ENCODE assay signal across 1 cellular context in the genomic region with DNA sequence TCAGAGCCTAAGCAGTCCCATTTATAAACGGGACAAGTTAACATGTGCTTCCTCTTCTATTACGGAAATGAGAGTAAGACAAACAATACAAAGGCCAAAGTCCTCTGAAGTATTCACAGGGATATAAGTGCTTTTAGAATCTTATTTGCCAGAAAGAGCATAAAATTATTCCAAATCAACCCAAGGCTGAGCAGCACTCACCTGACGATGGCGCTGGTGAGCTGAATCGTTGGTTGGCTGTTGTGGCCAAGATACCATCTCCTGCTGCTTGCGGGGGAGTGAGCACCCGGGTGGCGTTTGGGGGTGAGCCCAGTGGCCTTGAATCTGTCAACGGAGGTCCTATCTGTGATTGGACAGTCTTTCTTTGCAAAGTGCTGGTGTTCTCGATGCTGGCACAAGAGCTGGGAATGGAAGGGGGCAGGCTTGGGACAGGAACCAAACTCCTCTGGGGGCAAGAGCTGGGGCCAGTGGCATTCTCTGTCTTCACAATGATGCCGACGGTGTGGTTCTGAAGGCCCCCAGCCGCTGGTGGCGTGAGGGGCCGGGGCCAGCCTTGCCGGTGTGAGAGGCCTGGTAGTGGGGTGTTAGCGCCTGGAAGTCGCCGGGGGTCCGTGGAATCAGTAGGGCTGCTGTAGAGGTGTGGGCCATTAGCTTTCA.
TF ChIP-seq lines count a peak whose summit lies in the region.

No MANE protein-coding gene starts in this region.

TF ChIP-seq in K562, 482 proteins besides CTCF, POLR2A, EP300 and RAD21 (continued from another document):
- TF ChIP-seq, protein P1, sequence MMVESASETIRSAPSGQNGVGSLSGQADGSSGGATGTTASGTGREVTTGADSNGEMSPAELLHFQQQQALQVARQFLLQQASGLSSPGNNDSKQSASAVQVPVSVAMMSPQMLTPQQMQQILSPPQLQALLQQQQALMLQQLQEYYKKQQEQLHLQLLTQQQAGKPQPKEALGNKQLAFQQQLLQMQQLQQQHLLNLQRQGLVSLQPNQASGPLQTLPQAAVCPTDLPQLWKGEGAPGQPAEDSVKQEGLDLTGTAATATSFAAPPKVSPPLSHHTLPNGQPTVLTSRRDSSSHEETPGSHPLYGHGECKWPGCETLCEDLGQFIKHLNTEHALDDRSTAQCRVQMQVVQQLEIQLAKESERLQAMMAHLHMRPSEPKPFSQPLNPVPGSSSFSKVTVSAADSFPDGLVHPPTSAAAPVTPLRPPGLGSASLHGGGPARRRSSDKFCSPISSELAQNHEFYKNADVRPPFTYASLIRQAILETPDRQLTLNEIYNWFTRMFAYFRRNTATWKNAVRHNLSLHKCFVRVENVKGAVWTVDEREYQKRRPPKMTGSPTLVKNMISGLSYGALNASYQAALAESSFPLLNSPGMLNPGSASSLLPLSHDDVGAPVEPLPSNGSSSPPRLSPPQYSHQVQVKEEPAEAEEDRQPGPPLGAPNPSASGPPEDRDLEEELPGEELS (CRISPR knock-in tag; IDR thresholded peaks at IDR 0.05; ENCODE audit: borderline replicate concordance), result no peak
- TF ChIP-seq ERF (CRISPR knock-in tag; IDR thresholded peaks at IDR 0.05), result no peak
- no peak for TF ChIP-seq KDM5B (IDR thresholded peaks at IDR 0.05; ENCODE audit: insufficient replicate concordance, low read depth, low read length)
- TF ChIP-seq CHD1 (IDR thresholded peaks at IDR 0.05; ENCODE audit: low read length), result no peak
- TF ChIP-seq C11orf30 (IDR thresholded peaks at IDR 0.05; ENCODE audit: low read depth), result no peak
- TF ChIP-seq CREM (IDR thresholded peaks at IDR 0.05; ENCODE audit: low read depth), result peak; percentile 79
- TF ChIP-seq NCOA2 (IDR thresholded peaks at IDR 0.05; ENCODE audit: partially characterized antibody in 2 of 2), result no peak
- no peak for TF ChIP-seq ILF3 (IDR thresholded peaks at IDR 0.05; ENCODE audit: borderline replicate concordance)
- peak; percentile 95 for TF ChIP-seq CXXC5 (CRISPR knock-in tag; IDR thresholded peaks at IDR 0.05)
- no peak for TF ChIP-seq NR4A1 (CRISPR knock-in tag; IDR thresholded peaks at IDR 0.05)
- TF ChIP-seq NR4A1 (tag; IDR thresholded peaks at IDR 0.05), result no peak
- TF ChIP-seq, protein P2, sequence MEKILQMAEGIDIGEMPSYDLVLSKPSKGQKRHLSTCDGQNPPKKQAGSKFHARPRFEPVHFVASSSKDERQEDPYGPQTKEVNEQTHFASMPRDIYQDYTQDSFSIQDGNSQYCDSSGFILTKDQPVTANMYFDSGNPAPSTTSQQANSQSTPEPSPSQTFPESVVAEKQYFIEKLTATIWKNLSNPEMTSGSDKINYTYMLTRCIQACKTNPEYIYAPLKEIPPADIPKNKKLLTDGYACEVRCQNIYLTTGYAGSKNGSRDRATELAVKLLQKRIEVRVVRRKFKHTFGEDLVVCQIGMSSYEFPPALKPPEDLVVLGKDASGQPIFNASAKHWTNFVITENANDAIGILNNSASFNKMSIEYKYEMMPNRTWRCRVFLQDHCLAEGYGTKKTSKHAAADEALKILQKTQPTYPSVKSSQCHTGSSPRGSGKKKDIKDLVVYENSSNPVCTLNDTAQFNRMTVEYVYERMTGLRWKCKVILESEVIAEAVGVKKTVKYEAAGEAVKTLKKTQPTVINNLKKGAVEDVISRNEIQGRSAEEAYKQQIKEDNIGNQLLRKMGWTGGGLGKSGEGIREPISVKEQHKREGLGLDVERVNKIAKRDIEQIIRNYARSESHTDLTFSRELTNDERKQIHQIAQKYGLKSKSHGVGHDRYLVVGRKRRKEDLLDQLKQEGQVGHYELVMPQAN (IDR thresholded peaks at IDR 0.05; ENCODE audit: borderline replicate concordance), result no peak; the same call in 1 of the 2 replicates
- TF ChIP-seq, protein P3, sequence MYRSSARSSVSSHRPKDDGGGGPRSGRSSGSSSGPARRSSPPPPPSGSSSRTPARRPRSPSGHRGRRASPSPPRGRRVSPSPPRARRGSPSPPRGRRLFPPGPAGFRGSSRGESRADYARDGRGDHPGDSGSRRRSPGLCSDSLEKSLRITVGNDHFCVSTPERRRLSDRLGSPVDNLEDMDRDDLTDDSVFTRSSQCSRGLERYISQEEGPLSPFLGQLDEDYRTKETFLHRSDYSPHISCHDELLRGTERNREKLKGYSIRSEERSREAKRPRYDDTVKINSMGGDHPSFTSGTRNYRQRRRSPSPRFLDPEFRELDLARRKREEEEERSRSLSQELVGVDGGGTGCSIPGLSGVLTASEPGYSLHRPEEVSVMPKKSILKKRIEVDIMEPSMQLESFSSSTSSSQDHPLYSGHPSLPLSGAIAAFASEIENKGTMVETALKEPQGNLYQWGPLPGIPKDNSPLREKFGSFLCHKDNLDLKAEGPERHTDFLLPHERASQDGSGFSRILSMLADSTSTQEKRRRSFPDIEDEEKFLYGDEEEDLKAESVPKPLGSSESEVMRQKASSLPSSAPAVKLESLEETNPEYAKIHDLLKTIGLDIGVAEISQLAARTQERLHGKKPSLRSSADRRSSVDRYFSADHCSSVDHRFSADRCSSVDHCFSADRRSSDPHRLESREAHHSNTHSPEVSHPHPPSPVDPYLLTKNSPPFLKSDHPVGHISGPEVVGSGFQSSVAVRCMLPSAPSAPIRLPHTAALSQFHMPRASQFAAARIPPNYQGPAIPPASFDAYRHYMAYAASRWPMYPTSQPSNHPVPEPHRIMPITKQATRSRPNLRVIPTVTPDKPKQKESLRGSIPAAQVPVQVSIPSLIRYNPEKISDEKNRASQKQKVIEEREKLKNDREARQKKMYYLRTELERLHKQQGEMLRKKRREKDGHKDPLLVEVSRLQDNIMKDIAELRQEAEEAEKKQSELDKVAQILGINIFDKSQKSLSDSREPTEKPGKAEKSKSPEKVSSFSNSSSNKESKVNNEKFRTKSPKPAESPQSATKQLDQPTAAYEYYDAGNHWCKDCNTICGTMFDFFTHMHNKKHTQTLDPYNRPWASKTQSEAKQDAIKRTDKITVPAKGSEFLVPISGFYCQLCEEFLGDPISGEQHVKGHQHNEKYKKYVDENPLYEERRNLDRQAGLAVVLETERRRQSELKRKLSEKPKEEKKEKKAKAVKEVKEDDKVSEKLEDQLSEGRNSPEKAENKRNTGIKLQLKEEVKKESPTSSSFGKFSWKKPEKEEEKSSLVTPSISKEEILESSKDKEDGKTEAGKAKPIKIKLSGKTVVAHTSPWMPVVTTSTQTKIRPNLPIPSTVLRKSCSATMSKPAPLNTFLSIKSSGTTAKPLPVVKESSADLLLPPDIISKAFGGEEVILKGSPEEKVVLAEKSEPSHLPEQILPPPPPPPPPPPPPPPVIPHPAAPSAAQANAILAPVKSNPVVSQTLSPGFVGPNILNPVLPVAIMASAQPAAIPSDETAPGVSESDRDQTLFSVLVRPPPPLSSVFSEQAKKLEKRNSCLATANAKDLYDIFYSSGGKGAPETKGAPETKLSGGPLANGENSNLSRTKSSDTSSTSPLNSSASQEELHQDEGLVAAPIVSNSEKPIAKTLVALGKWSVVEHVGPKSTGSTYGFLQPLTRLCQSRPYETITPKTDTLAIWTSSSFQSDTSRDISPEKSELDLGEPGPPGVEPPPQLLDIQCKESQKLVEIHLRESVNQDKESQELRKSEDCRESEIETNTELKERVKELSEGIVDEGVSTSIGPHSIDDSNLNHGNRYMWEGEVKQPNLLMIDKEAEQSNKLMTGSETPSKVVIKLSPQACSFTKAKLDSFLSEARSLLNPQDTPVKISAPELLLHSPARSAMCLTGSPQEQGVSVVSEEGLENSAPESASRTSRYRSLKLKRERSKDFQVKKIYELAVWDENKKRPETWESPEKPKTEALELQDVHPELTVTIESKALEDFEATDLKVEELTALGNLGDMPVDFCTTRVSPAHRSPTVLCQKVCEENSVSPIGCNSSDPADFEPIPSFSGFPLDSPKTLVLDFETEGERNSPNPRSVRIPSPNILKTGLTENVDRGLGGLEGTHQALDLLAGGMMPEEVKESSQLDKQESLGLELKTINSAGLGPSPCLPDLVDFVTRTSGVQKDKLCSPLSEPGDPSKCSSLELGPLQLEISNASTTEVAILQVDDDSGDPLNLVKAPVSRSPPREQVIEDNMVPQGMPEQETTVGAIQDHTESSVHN (IDR thresholded peaks at IDR 0.05; ENCODE audit: borderline replicate concordance in 1 of 2, low read depth in 1 of 2), result no peak
- peak; percentile 80 for TF ChIP-seq TEAD4 (IDR thresholded peaks at IDR 0.05; ENCODE audit: low read length)
- no peak for TF ChIP-seq TEAD4 (CRISPR knock-in tag; IDR thresholded peaks at IDR 0.05; ENCODE audit: borderline replicate concordance)
- TF ChIP-seq, protein P4, sequence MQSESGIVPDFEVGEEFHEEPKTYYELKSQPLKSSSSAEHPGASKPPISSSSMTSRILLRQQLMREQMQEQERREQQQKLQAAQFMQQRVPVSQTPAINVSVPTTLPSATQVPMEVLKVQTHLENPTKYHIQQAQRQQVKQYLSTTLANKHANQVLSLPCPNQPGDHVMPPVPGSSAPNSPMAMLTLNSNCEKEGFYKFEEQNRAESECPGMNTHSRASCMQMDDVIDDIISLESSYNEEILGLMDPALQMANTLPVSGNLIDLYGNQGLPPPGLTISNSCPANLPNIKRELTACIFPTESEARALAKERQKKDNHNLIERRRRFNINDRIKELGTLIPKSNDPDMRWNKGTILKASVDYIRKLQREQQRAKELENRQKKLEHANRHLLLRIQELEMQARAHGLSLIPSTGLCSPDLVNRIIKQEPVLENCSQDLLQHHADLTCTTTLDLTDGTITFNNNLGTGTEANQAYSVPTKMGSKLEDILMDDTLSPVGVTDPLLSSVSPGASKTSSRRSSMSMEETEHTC (IDR thresholded peaks at IDR 0.05), result no peak
- no peak for TF ChIP-seq CHD2 (IDR thresholded peaks at IDR 0.05; ENCODE audit: low read depth, low read length)
- no peak for TF ChIP-seq ZKSCAN3 (CRISPR knock-in tag; IDR thresholded peaks at IDR 0.05)
- TF ChIP-seq IRF2 (CRISPR knock-in tag; IDR thresholded peaks at IDR 0.05), result no peak
- no peak for TF ChIP-seq SRSF1 (IDR thresholded peaks at IDR 0.05; ENCODE audit: low read depth, low read length)
- TF ChIP-seq, protein P5, sequence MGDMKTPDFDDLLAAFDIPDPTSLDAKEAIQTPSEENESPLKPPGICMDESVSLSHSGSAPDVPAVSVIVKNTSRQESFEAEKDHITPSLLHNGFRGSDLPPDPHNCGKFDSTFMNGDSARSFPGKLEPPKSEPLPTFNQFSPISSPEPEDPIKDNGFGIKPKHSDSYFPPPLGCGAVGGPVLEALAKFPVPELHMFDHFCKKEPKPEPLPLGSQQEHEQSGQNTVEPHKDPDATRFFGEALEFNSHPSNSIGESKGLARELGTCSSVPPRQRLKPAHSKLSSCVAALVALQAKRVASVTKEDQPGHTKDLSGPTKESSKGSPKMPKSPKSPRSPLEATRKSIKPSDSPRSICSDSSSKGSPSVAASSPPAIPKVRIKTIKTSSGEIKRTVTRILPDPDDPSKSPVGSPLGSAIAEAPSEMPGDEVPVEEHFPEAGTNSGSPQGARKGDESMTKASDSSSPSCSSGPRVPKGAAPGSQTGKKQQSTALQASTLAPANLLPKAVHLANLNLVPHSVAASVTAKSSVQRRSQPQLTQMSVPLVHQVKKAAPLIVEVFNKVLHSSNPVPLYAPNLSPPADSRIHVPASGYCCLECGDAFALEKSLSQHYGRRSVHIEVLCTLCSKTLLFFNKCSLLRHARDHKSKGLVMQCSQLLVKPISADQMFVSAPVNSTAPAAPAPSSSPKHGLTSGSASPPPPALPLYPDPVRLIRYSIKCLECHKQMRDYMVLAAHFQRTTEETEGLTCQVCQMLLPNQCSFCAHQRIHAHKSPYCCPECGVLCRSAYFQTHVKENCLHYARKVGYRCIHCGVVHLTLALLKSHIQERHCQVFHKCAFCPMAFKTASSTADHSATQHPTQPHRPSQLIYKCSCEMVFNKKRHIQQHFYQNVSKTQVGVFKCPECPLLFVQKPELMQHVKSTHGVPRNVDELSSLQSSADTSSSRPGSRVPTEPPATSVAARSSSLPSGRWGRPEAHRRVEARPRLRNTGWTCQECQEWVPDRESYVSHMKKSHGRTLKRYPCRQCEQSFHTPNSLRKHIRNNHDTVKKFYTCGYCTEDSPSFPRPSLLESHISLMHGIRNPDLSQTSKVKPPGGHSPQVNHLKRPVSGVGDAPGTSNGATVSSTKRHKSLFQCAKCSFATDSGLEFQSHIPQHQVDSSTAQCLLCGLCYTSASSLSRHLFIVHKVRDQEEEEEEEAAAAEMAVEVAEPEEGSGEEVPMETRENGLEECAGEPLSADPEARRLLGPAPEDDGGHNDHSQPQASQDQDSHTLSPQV (IDR thresholded peaks at IDR 0.05), result peak; percentile 69
- TF ChIP-seq LEF1 (IDR thresholded peaks at IDR 0.05), result 0 out of 2 replicates have a peak, but pooled peaks have one; percentile 39
- TF ChIP-seq, protein P6, sequence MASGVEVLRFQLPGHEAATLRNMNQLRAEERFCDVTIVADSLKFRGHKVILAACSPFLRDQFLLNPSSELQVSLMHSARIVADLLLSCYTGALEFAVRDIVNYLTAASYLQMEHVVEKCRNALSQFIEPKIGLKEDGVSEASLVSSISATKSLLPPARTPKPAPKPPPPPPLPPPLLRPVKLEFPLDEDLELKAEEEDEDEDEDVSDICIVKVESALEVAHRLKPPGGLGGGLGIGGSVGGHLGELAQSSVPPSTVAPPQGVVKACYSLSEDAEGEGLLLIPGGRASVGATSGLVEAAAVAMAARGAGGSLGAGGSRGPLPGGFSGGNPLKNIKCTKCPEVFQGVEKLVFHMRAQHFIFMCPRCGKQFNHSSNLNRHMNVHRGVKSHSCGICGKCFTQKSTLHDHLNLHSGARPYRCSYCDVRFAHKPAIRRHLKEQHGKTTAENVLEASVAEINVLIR (CRISPR knock-in tag; IDR thresholded peaks at IDR 0.05), result no peak
- no peak for TF ChIP-seq TSC22D4 (tag; IDR thresholded peaks at IDR 0.05)
- peak; percentile 80 for TF ChIP-seq MYNN (IDR thresholded peaks at IDR 0.05)
- no peak for TF ChIP-seq MYNN (CRISPR knock-in tag; IDR thresholded peaks at IDR 0.05)
- no peak for TF ChIP-seq HNRNPL (IDR thresholded peaks at IDR 0.05; ENCODE audit: low read depth, low read length)
- no peak for TF ChIP-seq ADNP (tag; IDR thresholded peaks at IDR 0.05)
- no peak for TF ChIP-seq ASH1L (IDR thresholded peaks at IDR 0.05; ENCODE audit: borderline replicate concordance, low read depth, partially characterized antibody)
- TF ChIP-seq ZNF239 (CRISPR knock-in tag; IDR thresholded peaks at IDR 0.05), result no peak
- TF ChIP-seq ZNF75A (CRISPR knock-in tag; IDR thresholded peaks at IDR 0.05), result no peak
- TF ChIP-seq ZNF165 (CRISPR knock-in tag; IDR thresholded peaks at IDR 0.05; ENCODE audit: borderline replicate concordance), result no peak
TF ChIP-seq in K562: peak in this region for 109.
